In the genomic region with DNA sequence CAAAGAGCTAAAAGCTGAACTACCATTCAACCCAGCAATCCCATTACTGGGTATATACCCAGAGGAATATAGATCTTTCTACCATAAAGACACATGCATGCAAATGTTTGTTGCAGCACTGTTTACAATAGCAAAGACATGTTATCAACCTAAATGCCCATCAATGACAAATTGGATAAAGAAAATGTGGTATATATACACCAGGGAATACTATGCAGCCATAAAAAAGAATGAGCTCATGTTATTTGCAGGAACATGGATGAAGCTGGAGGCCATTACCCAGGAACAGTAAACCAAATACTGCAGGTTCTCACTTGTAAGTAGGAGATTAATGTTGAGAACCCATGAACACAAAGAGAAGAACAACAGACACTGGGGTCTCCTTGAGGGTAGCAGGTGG, we compare ENCODE assay signal across 9 cellular contexts.
"Had no signal": no experiment of that assay in that cellular context is flagged by ENCODE, and none has a peak within 500 bp of the region (broad histone marks: within the 10 kb centered on the region; RNA-seq: fewer than 3 reads in every experiment).

No MANE protein-coding gene starts in this region.

- H3K9ac ChIP-seq: GM23248 had no signal

- DNase-seq: GM23248, GOT3, H9, HCEC 1CT, HFFc6, KG1 had no signal

- H3K4me3 ChIP-seq: GM23248 had no signal

- ATAC-seq: HepG2 had no signal

- H3K27ac ChIP-seq: GM23248, HL-60 had no signal

- FAIRE-seq: H54, HepG2 had no signal

- H2AFZ ChIP-seq: GM23248 had no signal
